18 cellular contexts compared by ENCODE assay signal in genomic region chr6:19554356-19555225, GRCh38.
DNase-seq lines count a peak whose midpoint lies in the region; ATAC-seq, FAIRE-seq and TF ChIP-seq lines count a peak whose summit lies in the region.
"Had no signal": no experiment of that assay in that cellular context is flagged by ENCODE, and none has a peak within 500 bp of the region (broad histone marks: within the 10 kb centered on the region; RNA-seq: fewer than 3 reads in every experiment).

No MANE protein-coding gene starts in this region.

- H3K4me2 ChIP-seq in SK-N-SH = 0 out of 2 replicates have a peak overlapping the region, but pooled peaks have one; percentile 13
- H3K4me2 ChIP-seq: KMS-11, smooth muscle cell had no signal

- 25% methylated on average over 9 of the region's 9 CpGs for WGBS in SK-N-SH (ENCODE audit: low lambda C conversion rate)
- WGBS in body of pancreas, 2 donors = 51 to 53% methylated on average over 9 of the region's 9 CpGs
- 46 to 74% (median 56%) methylated on average over 9 of the region's 9 CpGs for WGBS in small intestine, 3 donors
- 80 to 88% (median 83%) methylated on average over 9 of the region's 9 CpGs for WGBS in spleen, 5 donors

- H3K4me1 ChIP-seq in SK-N-SH (ENCODE audit: control insufficient read depth in 1 of 2, insufficient read depth in 2 of 2, low read depth in 1 of 2, low read length in 1 of 2) (no peaks in the 10 kb centered on the region), body of pancreas (no peaks in the 10 kb centered on the region), small intestine (ENCODE audit: control insufficient read depth in 2 of 2, insufficient read depth in 1 of 2, low read depth in 1 of 2, low read length in 1 of 2) (no peaks in the 10 kb centered on the region), spleen (no peaks in the 10 kb centered on the region)
- H3K4me1 ChIP-seq: Caco-2, uterus had no signal

- DNase-seq in SK-N-SH (no peak), NCI-H2171 (lab: John Stamatoyannopoulos, UW) (peak; percentile 95), body of pancreas (peak; percentile 24 to 70 (median 61)), small intestine (peak; percentile 18), spleen (no peak), SKM-1 (lab: John Stamatoyannopoulos, UW; ENCODE audit: unreplicated experiment) (no peak)
- DNase-seq: activated B cell treated with CpG ODN at 0.5 μM for 24 hours; activated naive CD4-positive, alpha-beta T cell treated with anti-CD3 and anti-CD28 coated beads for 36 hours; Caco-2; effector CD4-positive, alpha-beta T cell; HCEC 1CT; NCI-H187 treated with DMSO at 0.1 percent for 48 hours; PC-3 had no signal

- H3K27me3 ChIP-seq in SK-N-SH (ENCODE audit: insufficient read depth) (no peaks in the 10 kb centered on the region), body of pancreas (no peaks in the 10 kb centered on the region), small intestine (ENCODE audit: control insufficient read depth in 2 of 2, insufficient read depth in 2 of 2, low read length in 2 of 2) (no peaks in the 10 kb centered on the region), spleen (replicated peaks in 1 of 7) (no peaks in the 10 kb centered on the region)
- H3K27me3 ChIP-seq: uterus had no signal

- H3K4me3 ChIP-seq in SK-N-SH (ENCODE audit: low read depth in 2 of 2, low read length in 1 of 2) (no peak overlapping the region), body of pancreas (no peak overlapping the region), small intestine (ENCODE audit: low read depth in 1 of 2, low read length in 2 of 2) (no peak overlapping the region), spleen (no peak overlapping the region)
- H3K4me3 ChIP-seq: smooth muscle cell, uterus had no signal

- no peaks in the 10 kb centered on the region for H3K9me3 ChIP-seq in SK-N-SH
- no peaks in the 10 kb centered on the region for H3K9me3 ChIP-seq in body of pancreas
- H3K9me3 ChIP-seq in small intestine (ENCODE audit: control insufficient read depth, low read depth) = no peaks in the 10 kb centered on the region
- peaks cover 0 to 15% (median 2%) of the 10 kb centered on the region in 8 donors for H3K9me3 ChIP-seq in spleen
- H3K9me3 ChIP-seq: Caco-2, uterus had no signal

- no peak for TF ChIP-seq RAD21 in SK-N-SH (IDR thresholded peaks at IDR 0.05; ENCODE audit: low read length)

- H4K20me1 ChIP-seq in SK-N-SH (ENCODE audit: insufficient read depth) = no peaks in the 10 kb centered on the region

- TF ChIP-seq CTCF in SK-N-SH (IDR thresholded peaks at IDR 0.05) (no peak), body of pancreas (IDR thresholded peaks at IDR 0.05) (no peak), spleen (IDR thresholded peaks at IDR 0.05 in 8 of 11, conservative IDR thresholded peaks at IDR 0.05 in 3 of 11) (no peak)

- intact Hi-C loops in body of pancreas (cut with DNase I) = no loop called here
- intact Hi-C loops in spleen (cut with DNase I; ENCODE audit: low total_unique reads) = no loop called here

- TF ChIP-seq EP300 in SK-N-SH (IDR thresholded peaks at IDR 0.05; ENCODE audit: borderline replicate concordance in 1 of 2, low read depth in 1 of 2, low read length in 1 of 2) = no peak

- H3F3A ChIP-seq in SK-N-SH (replicated peaks; ENCODE audit: insufficient read depth) = no peaks in the 10 kb centered on the region

- no peak for FAIRE-seq in small intestine (lab: Jason Lieb, UNC)

- POLR2A ChIA-PET in SK-N-SH (lab: Yijun Ruan, JAX) = no interaction called here

- CTCF ChIA-PET in SK-N-SH (lab: Yijun Ruan, JAX) = no interaction called here

- ATAC-seq in SK-N-SH treated with all-trans-retinoic acid at 6 μM for 48 hours (no peak), body of pancreas (peak; percentile 21), GM19324 (IDR thresholded peaks at IDR 0.05; ENCODE audit: low FRiP score, unreplicated experiment) (no peak)
- ATAC-seq: PC-3 had no signal

- H3K27ac ChIP-seq in SK-N-SH (ENCODE audit: low read depth in 2 of 2, low read length in 1 of 2) (no peak overlapping the region), body of pancreas (no peak overlapping the region), small intestine (ENCODE audit: low read depth in 1 of 2, low read length in 1 of 2) (no peak overlapping the region), spleen (no peak overlapping the region)
- H3K27ac ChIP-seq: KMS-11, uterus had no signal

- H3K9me2 ChIP-seq in SK-N-SH = no peaks in the 10 kb centered on the region

- no peak overlapping the region for H2AFZ ChIP-seq in SK-N-SH (ENCODE audit: low read depth)

- no peaks in the 10 kb centered on the region for H3K36me3 ChIP-seq in SK-N-SH (replicated peaks in 1 of 2; ENCODE audit: control insufficient read depth in 1 of 2, insufficient read depth in 2 of 2, low read length in 1 of 2)
- no peaks in the 10 kb centered on the region for H3K36me3 ChIP-seq in body of pancreas (replicated peaks in 1 of 2; ENCODE audit: insufficient read depth in 1 of 2, low read depth in 2 of 2)
- H3K36me3 ChIP-seq in small intestine (ENCODE audit: control insufficient read depth in 2 of 2, insufficient read depth in 2 of 2, low read length in 2 of 2) = no peaks in the 10 kb centered on the region
- H3K36me3 ChIP-seq in spleen = no peaks in the 10 kb centered on the region
- H3K36me3 ChIP-seq: uterus had no signal

- no peak overlapping the region for H3K9ac ChIP-seq in SK-N-SH
- H3K9ac ChIP-seq: KMS-11 had no signal

- H3K79me2 ChIP-seq in SK-N-SH (ENCODE audit: insufficient read depth) = no peaks in the 10 kb centered on the region

- no peak for TF ChIP-seq POLR2A in body of pancreas (IDR thresholded peaks at IDR 0.05)
- TF ChIP-seq POLR2A in spleen (IDR thresholded peaks at IDR 0.05) = no peak

TF ChIP-seq in SK-N-SH, 30 proteins besides CTCF, POLR2A, EP300 and RAD21:
- TF ChIP-seq SMC3 (IDR thresholded peaks at IDR 0.05; ENCODE audit: low read depth, low read length) = no peak
- TF ChIP-seq NFIC (IDR thresholded peaks at IDR 0.05; ENCODE audit: borderline replicate concordance) = no peak
- no peak for TF ChIP-seq TAF1 (IDR thresholded peaks at IDR 0.05; ENCODE audit: borderline replicate concordance, low read depth, low read length)
- no peak for TF ChIP-seq ELF1 (IDR thresholded peaks at IDR 0.05)
- TF ChIP-seq IRF3 (IDR thresholded peaks at IDR 0.05; ENCODE audit: low read depth, low read length) = no peak
- no peak for TF ChIP-seq POLR2AphosphoS5 (IDR thresholded peaks at IDR 0.05; ENCODE audit: low read depth, low read length)
- no peak for TF ChIP-seq GABPA (IDR thresholded peaks at IDR 0.05; ENCODE audit: low read depth)
- no peak for TF ChIP-seq FOXM1 (IDR thresholded peaks at IDR 0.05; ENCODE audit: low read depth)
- no peak for TF ChIP-seq MAX (IDR thresholded peaks at IDR 0.05; ENCODE audit: low read depth)
TF ChIP-seq in SK-N-SH: peak in this region for 0.

TF ChIP-seq in SK-N-SH treated with all-trans-retinoic acid at 6 μM for 48 hours, 23 proteins besides CTCF, POLR2A, EP300 and RAD21:
- TF ChIP-seq RARB (CRISPR knock-in tag; IDR thresholded peaks at IDR 0.05) = no peak

Comparison
In these comparisons a context has a peak if more than half of its experiments do, and no peak if none do; other contexts are left out.
1. DNase-seq: peak in NCI-H2171 (single experiment), body of pancreas (4 of 4) and small intestine (single experiment); none in SK-N-SH (single experiment), spleen (single experiment) and SKM-1 (single experiment).